Comparison of ENCODE assay signal across 15 cellular contexts in the genomic region with DNA sequence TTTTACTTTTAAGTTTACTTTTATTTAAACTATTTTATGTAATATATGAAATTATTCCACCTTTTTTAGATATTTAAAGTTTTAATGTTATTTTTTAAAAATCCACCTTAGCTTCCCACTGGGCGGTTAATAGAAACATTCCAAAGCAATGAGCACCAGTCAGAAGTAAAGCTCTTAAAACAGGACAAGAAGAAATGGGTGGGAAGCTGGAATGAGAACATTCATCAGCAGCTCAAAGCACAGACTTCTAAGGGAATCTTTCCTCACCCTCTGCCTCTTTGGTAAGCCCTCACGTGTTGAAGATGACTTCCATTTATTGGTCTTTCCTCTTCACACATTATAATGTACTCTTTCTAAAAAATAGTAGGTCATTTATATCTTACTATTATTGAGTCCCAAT. TPM values are rescaled to one million over a fixed set of nuclear protein-coding genes. Genes with fewer than 3 reads are reported as not detected.
DNase-seq lines count a peak whose midpoint lies in the region; ATAC-seq and TF ChIP-seq lines count a peak whose summit lies in the region.
"Had no signal": no experiment of that assay in that cellular context is flagged by ENCODE, and none has a peak within 500 bp of the region (broad histone marks: within the 10 kb centered on the region; RNA-seq: fewer than 3 reads in every experiment).

No MANE protein-coding gene starts in this region.

- no peak overlapping the region for H3K4me3 ChIP-seq in epithelial cell of proximal tubule (ENCODE audit: low read depth, low read length)
- H3K4me3 ChIP-seq: prostate gland had no signal

- H3K4me3 Mint-ChIP-seq in Calu3 (ENCODE audit: low read depth, unreplicated experiment) (peak overlapping the region; percentile 55), osteocyte (ENCODE audit: unreplicated experiment) (no peak overlapping the region)
- H3K4me3 Mint-ChIP-seq: activated T-helper 1 cell treated with anti-CD3 and anti-CD28 coated beads, Interleukin-12 subunit alpha, Interleukin-12 subunit beta, Interleukin-2, Interleukin-4 antibody, amounts not matched to agents 30 ng/mL and 10 ng/mL and 1 ng/mL, durations not matched to agents 14 hours and 24 hours and 36 hours; naive B cell had no signal

- no peaks in the 10 kb centered on the region for H3K9me3 Mint-ChIP-seq in Calu3 (ENCODE audit: low read depth, unreplicated experiment)
- no peaks in the 10 kb centered on the region for H3K9me3 Mint-ChIP-seq in osteocyte (ENCODE audit: unreplicated experiment)

- H3K36me3 Mint-ChIP-seq in Calu3 (ENCODE audit: insufficient read depth, unreplicated experiment): peaks cover 19% of the 10 kb centered on the region
- H3K36me3 Mint-ChIP-seq in osteocyte (ENCODE audit: unreplicated experiment): no peaks in the 10 kb centered on the region
- H3K36me3 Mint-ChIP-seq: naive B cell had no signal

- no peak for DNase-seq in Calu3
- DNase-seq in NCI-H146 (lab: John Stamatoyannopoulos, UW): peak; percentile 20
- peak; percentile 29 for DNase-seq in epithelial cell of proximal tubule (ENCODE audit: low read depth)
- no peak for DNase-seq in osteocyte (ENCODE audit: extremely low spot score, unreplicated experiment)
- no peak for DNase-seq in T-helper 2 cell
- no peak for DNase-seq in GOT3 (lab: John Stamatoyannopoulos, UW)
- DNase-seq: BE2C, dorsolateral prefrontal cortex, naive B cell, NCI-H1436, NCI-H524 treated with DMSO at 0.1 percent for 48 hours had no signal

- no TSS peak for BruUV-seq in Calu3 (replicated peaks; lab: Mats Ljungman, UMichigan)

- intact Hi-C loops in Calu3 (cut with micrococcal nuclease; ENCODE audit: unreplicated experiment): loop anchor here (2.0 to 5.0 kb wide), 2 partner anchors 122 to 251 kb away; no protein-coding TSS in a partner anchor

- H3K4me1 Mint-ChIP-seq in Calu3 (ENCODE audit: low read depth, unreplicated experiment) (peaks cover 56% of the 10 kb centered on the region), osteocyte (ENCODE audit: unreplicated experiment) (peaks cover 74% of the 10 kb centered on the region)
- H3K4me1 Mint-ChIP-seq: naive B cell had no signal

- H3K27ac Mint-ChIP-seq in Calu3 (ENCODE audit: unreplicated experiment): peak overlapping the region; percentile 81
- H3K27ac Mint-ChIP-seq in osteocyte (ENCODE audit: unreplicated experiment): peak overlapping the region; percentile 88
- H3K27ac Mint-ChIP-seq: activated T-helper 1 cell treated with anti-CD3 and anti-CD28 coated beads, Interleukin-12 subunit alpha, Interleukin-12 subunit beta, Interleukin-2, Interleukin-4 antibody, amounts not matched to agents 30 ng/mL and 10 ng/mL and 1 ng/mL, durations not matched to agents 14 hours and 24 hours and 36 hours; naive B cell had no signal

- no peak for TF ChIP-seq CTCF in Calu3 (IDR thresholded peaks at IDR 0.05; ENCODE audit: unreplicated experiment)
- TF ChIP-seq CTCF in epithelial cell of proximal tubule (conservative IDR thresholded peaks at IDR 0.05; ENCODE audit: low read depth, low read length): no peak
- TF ChIP-seq CTCF in osteocyte (IDR thresholded peaks at IDR 0.05): no peak

- no peak for ATAC-seq in GM18907 (IDR thresholded peaks at IDR 0.05; ENCODE audit: unreplicated experiment)
- no peak for ATAC-seq in HG02938 (IDR thresholded peaks at IDR 0.05; ENCODE audit: unreplicated experiment)

- H3K27me3 Mint-ChIP-seq in Calu3 (ENCODE audit: unreplicated experiment) (no peaks in the 10 kb centered on the region), osteocyte (ENCODE audit: unreplicated experiment) (no peaks in the 10 kb centered on the region)
- H3K27me3 Mint-ChIP-seq: naive B cell had no signal

- CTCF ChIA-PET in Calu3 (lab: Charles Lee): interaction anchor here (0.6 to 5.2 kb wide), 8 partner anchors 50 to 162 kb away, joined by 3 to 32 read pairs (median 4); partner anchors contain the start of gene MEOX2

RNA-seq across cellular contexts. Expression of gene AGMO, which starts 3.1 kb away (rescaled TPM):
- 13.2 and 13.9 TPM in 2 replicates for total RNA-seq in Calu3 (2022)
- total RNA-seq in epithelial cell of proximal tubule: not detected in 2 replicates
- 0.99 and 1.7 TPM in 2 replicates for total RNA-seq in osteocyte
- total RNA-seq: activated T-helper 1 cell treated with anti-CD3 and anti-CD28 coated beads, Interleukin-12 subunit alpha, Interleukin-12 subunit beta, Interleukin-2, Interleukin-4 antibody, amounts not matched to agents 30 ng/mL and 10 ng/mL and 1 ng/mL, durations not matched to agents 14 hours and 24 hours and 36 hours had no signal

Comparison
In these comparisons a context has a peak if more than half of its experiments do, and no peak if none do; other contexts are left out.
1. DNase-seq: peak in NCI-H146 (single experiment) and epithelial cell of proximal tubule (single experiment); none in Calu3 (single experiment), osteocyte (single experiment), T-helper 2 cell (0 of 5) and GOT3 (single experiment).